In the genomic region with DNA sequence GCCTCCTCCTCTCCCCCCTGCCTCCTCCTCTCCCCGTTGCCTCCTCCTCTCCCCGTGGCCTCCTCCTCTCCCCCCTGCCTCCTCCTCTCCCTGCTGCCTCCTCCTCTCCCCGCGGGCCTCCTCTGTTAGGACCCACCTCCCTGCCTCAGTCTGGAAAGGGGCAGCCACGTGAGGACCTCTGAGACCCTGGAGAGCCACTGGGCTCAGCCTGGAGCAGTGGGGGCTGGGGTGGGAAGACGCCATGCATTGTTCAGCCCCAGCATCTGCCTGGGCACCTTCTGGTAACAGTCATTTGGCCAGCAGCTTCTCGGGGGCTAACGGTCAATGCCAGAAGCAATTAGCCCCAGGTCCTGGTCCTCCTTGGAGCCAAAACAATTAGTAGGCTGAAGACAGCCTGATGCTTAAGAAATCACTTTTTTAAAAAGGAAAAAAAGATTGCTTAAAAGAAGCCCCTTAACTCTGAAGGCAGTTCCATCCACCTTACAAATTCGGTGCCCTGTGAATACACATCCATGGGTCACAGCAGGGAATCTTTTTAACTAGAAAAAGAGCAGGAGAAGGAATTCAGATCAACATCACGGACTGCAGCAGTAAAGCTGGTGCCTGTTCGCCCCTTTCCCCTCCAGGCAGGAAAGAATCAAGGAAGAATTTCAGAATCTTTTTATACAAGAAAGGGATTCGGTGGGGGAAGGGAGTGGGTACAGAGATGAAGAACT, we compare ENCODE assay signal across 1 cellular context.
TF ChIP-seq lines count a peak whose summit lies in the region.

No MANE protein-coding gene starts in this region.

TF ChIP-seq in WTC11, 78 proteins besides CTCF, POLR2A, EP300 and RAD21 (continued from another document):
- TF ChIP-seq USF1 (CRISPR knock-in tag; IDR thresholded peaks at IDR 0.05) (0 out of 2 replicates have a peak, but pooled peaks have one; percentile 37), ZBTB43 (CRISPR knock-in tag; IDR thresholded peaks at IDR 0.05) (no peak)
